Comparison of ENCODE assay signal across 8 cellular contexts in genomic region chr19:52857378-52858191, GRCh38. TPM values are rescaled to one million over a fixed set of nuclear protein-coding genes. Genes with fewer than 3 reads are reported as not detected.
DNase-seq lines count a peak whose midpoint lies in the region; ATAC-seq, FAIRE-seq and TF ChIP-seq lines count a peak whose summit lies in the region.
"Not testable (repeated sequence)": the region's sequence is repeated elsewhere in the genome, so short reads cannot be mapped to it uniquely, and the experiment has no call there.

Gene ZNF468 (minus strand): TSS chr19:52857619. CDS start chr19:52854272, 3,347 bp downstream.

- H3K27me3 Mint-ChIP-seq in activated T-cell treated with anti-CD3 and anti-CD28 coated beads, Interleukin-2, amount 50 U/mL, for 24 hours, result not testable (repeated sequence)

- peak within 1 kb of the TSS; percentile 68 for H3K4me3 ChIP-seq in mononuclear cell (ENCODE audit: low read length)

- H3K27ac Mint-ChIP-seq in activated T-cell treated with anti-CD3 and anti-CD28 coated beads, Interleukin-2, amount 50 U/mL, for 24 hours, result peak within 1 kb of the TSS; percentile 94

- peak; percentile 99 for ATAC-seq in GM21423 (IDR thresholded peaks at IDR 0.05; ENCODE audit: unreplicated experiment)

- not testable (repeated sequence) for FAIRE-seq in D721Med (lab: Jason Lieb, UNC)

- not testable (repeated sequence) for H3K27me3 ChIP-seq in mononuclear cell (ENCODE audit: insufficient read depth, low read length)

- TF ChIP-seq CTCF in D721Med (IDR thresholded peaks at IDR 0.05; ENCODE audit: insufficient read depth, missing control alignments), result not testable (repeated sequence)

- not testable (repeated sequence) for H3K9me3 ChIP-seq in mononuclear cell (ENCODE audit: low read depth, low read length)

- H3K4me1 Mint-ChIP-seq in activated T-cell treated with anti-CD3 and anti-CD28 coated beads, Interleukin-2, amount 50 U/mL, for 24 hours (ENCODE audit: low read depth), result peaks cover 23% of the 10 kb centered on the region

- H3K36me3 Mint-ChIP-seq in activated T-cell treated with anti-CD3 and anti-CD28 coated beads, Interleukin-2, amount 50 U/mL, for 24 hours (ENCODE audit: low read depth), result peaks cover 53% of the 10 kb centered on the region

- H3K4me1 ChIP-seq in mononuclear cell (ENCODE audit: insufficient read depth, low read length), result not testable (repeated sequence)

- TF ChIP-seq POLR2A in erythroblast (IDR thresholded peaks at IDR 0.05; ENCODE audit: low read length), result peak; percentile 68

- H3K4me3 Mint-ChIP-seq in activated T-cell treated with anti-CD3 and anti-CD28 coated beads, Interleukin-2, amount 50 U/mL, for 24 hours, result peak within 1 kb of the TSS; percentile 90

- peaks cover 16% of the 10 kb centered on the region for H3K9me3 Mint-ChIP-seq in activated T-cell treated with anti-CD3 and anti-CD28 coated beads, Interleukin-2, amount 50 U/mL, for 24 hours

- DNase-seq in D721Med (ENCODE audit: insufficient read length, low spot score) (peak; percentile 35), HUDEP-2 (lab: John Stamatoyannopoulos, UW; ENCODE audit: unreplicated experiment in 76 of 76) (peak in 71 of 76 experiments; percentile 8 to 72 (median 50)), OCI-M1 (lab: John Stamatoyannopoulos, UW) (peak; percentile 86), erythroblast (lab: John Stamatoyannopoulos, UW) (peak; percentile 72 to 80)
- DNase-seq in activated T-cell treated with anti-CD3 and anti-CD28 coated beads, Interleukin-2, amount 50 U/mL, for 24 hours, result peak; percentile 82
- DNase-seq in stimulated activated CD8-positive, alpha-beta memory T cell treated with anti-CD3 and anti-CD28 coated beads, Interleukin-15, amount 100 ng/mL, for 48 hours (ENCODE audit: low read depth in 2 of 2), result peak; percentile 51 to 55

RNA-seq across cellular contexts. Expression of gene ZNF468, which starts in this region (rescaled TPM):
- total RNA-seq in mononuclear cell, result 19.6 TPM

Comparison
In these comparisons a context has a peak if more than half of its experiments do, and no peak if none do; other contexts are left out.
1. Peak in every context shown above with its lines: DNase-seq, ATAC-seq and H3K4me3 ChIP-seq.
2. DNase-seq: peak in every context shown above with its lines; median percentile 86 in OCI-M1; 82 in activated T-cell treated with anti-CD3 and anti-CD28 coated beads, Interleukin-2, amount 50 U/mL, for 24 hours; 76 in erythroblast; 53 in stimulated activated CD8-positive, alpha-beta memory T cell treated with anti-CD3 and anti-CD28 coated beads, Interleukin-15, amount 100 ng/mL, for 48 hours; 50 in HUDEP-2; 35 in D721Med.